In genomic region chr17:39385040-39385439, GRCh38 we compare ENCODE assay signal across 32 cellular contexts.
"Had no signal": no experiment of that assay in that cellular context is flagged by ENCODE, and none has a peak within 500 bp of the region (broad histone marks: within the 10 kb centered on the region; RNA-seq: fewer than 3 reads in every experiment).

No MANE protein-coding gene starts in this region.

- H3K9me3 ChIP-seq: ascending aorta had no signal

- H3K4me3 ChIP-seq: ascending aorta, cardiac muscle cell had no signal

- ATAC-seq: activated CD4-positive, alpha-beta T cell treated with anti-CD3 and anti-CD28 coated beads for 36 hours; activated CD4-positive, CD25-positive, alpha-beta regulatory T cell treated with anti-CD3 and anti-CD28 coated beads, Interleukin-2, amount 50 U/mL, for 24 hours; activated CD8-positive, alpha-beta memory T cell treated with anti-CD3 and anti-CD28 coated beads, Interleukin-2, amount 10 ng/mL, durations not matched to agents 7 days and 5 days; activated CD8-positive, alpha-beta T cell treated with anti-CD3 and anti-CD28 coated beads, Interleukin-2, amount 10 ng/mL, durations not matched to agents 7 days and 5 days; activated naive CD8-positive, alpha-beta T cell treated with anti-CD3 and anti-CD28 coated beads, Interleukin-2, amount 50 U/mL, for 24 hours had no signal

- H3K4me1 ChIP-seq: ascending aorta had no signal

- H3K27me3 ChIP-seq: ascending aorta, cardiac muscle cell had no signal

- H3K27ac ChIP-seq: ascending aorta, cardiac muscle cell, VCaP had no signal

- FAIRE-seq: bronchial epithelial cell, TTC549 had no signal

- H3K36me3 ChIP-seq: cardiac muscle cell had no signal

- DNase-seq: activated CD4-positive, alpha-beta memory T cell treated with anti-CD3 and anti-CD28 coated beads, Interleukin-2, amount 10 ng/mL, durations not matched to agents 7 days and 5 days; activated CD4-positive, alpha-beta T cell treated with anti-CD3 and anti-CD28 coated beads for 1 hour; activated CD4-positive, alpha-beta T cell treated with anti-CD3 and anti-CD28 coated beads for 36 hours; activated CD4-positive, alpha-beta T cell treated with anti-CD3 and anti-CD28 coated beads for 48 hours; activated CD4-positive, alpha-beta T cell treated with anti-CD3 and anti-CD28 coated beads, Interleukin-2, amount 10 ng/mL, durations not matched to agents 7 days and 5 days; activated CD4-positive, alpha-beta T cell treated with anti-CD3 and anti-CD28 coated beads, Interleukin-2, amount 50 U/mL, for 48 hours; activated CD4-positive, CD25-positive, alpha-beta regulatory T cell; activated CD8-positive, alpha-beta memory T cell treated with anti-CD3 and anti-CD28 coated beads for 24 hours; activated CD8-positive, alpha-beta memory T cell treated with anti-CD3 and anti-CD28 coated beads, Interleukin-2, amount 10 ng/mL, durations not matched to agents 7 days and 5 days; activated CD8-positive, alpha-beta memory T cell treated with anti-CD3 and anti-CD28 coated beads, Interleukin-2, amount 50 U/mL, for 48 hours; activated CD8-positive, alpha-beta T cell treated with anti-CD3 and anti-CD28 coated beads, Interleukin-2, amount 10 ng/mL, durations not matched to agents 7 days and 5 days; activated effector memory CD4-positive, alpha-beta T cell treated with Interleukin-2 at 50 U/mL for 16 hours; activated gamma-delta T cell; activated naive CD4-positive, alpha-beta T cell treated with anti-CD3 and anti-CD28 coated beads, Interleukin-2, amount 10 ng/mL, durations not matched to agents 7 days and 5 days; activated naive CD4-positive, alpha-beta T cell treated with Interleukin-2 at 50 U/mL for 16 hours; activated naive CD8-positive, alpha-beta T cell treated with anti-CD3 and anti-CD28 coated beads, Interleukin-2, amount 10 ng/mL, durations not matched to agents 7 days and 5 days; activated naive CD8-positive, alpha-beta T cell treated with anti-CD3 and anti-CD28 coated beads, Interleukin-2, amount 50 U/mL, for 24 hours; activated T-cell treated with anti-CD3 and anti-CD28 coated beads, Interleukin-2, amount 50 U/mL, for 24 hours; activated T-cell treated with anti-CD3 and anti-CD28 coated beads, Interleukin-2, amount 50 U/mL, for 48 hours; amygdala; anterior cingulate cortex; caudate nucleus; cerebellar nuclear complex; T-helper 1 cell; T-helper 2 cell; T-helper 9 cell had no signal
